In the genomic region with DNA sequence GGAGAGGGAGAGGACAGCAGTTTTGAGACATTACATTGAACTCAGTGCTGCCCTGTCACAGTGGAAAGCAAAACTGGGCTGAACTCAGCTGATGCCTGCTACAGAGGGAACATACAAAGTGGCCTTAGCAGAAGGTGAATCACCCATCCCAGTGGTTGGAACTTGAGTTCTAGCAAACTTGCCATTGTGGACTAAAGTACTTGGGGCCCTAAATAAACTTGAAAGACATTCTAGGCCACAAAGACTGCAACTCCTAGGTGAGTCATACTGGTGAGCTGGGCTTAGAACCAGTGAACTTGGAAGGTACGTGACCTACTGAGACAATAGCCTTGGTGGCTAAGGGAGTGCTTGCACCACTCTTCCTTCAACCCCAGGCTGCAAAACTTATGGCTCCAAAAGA, we compare ENCODE assay signal across 26 cellular contexts.
"Had no signal": no experiment of that assay in that cellular context is flagged by ENCODE, and none has a peak within 500 bp of the region (broad histone marks: within the 10 kb centered on the region; RNA-seq: fewer than 3 reads in every experiment).

No MANE protein-coding gene starts in this region.

- ATAC-seq: activated CD8-positive, alpha-beta T cell treated with anti-CD3 and anti-CD28 coated beads for 36 hours; activated T-cell treated with anti-CD3 and anti-CD28 coated beads, Interleukin-2, amount 50 U/mL, for 4 hours; activated T-helper 17 cell treated with anti-CD3 and anti-CD28 coated beads, Interleukin-2, amount 50 U/mL, for 72 hours; esophagus mucosa; foreskin keratinocyte; natural killer cell treated with Interleukin-12 subunit alpha and Interleukin-12 subunit beta and Interleukin-15 and Interleukin-18, amount 100 ng/mL, for 72 hours; right lobe of liver; stimulated activated naive CD8-positive, alpha-beta T cell treated with anti-CD3 and anti-CD28 coated beads, Interleukin-15, Interleukin-2, amounts not matched to agents 100 U/mL and 50 U/mL, for 24 hours; WTC11 had no signal

- DNase-seq: activated CD4-positive, alpha-beta T cell treated with anti-CD3 and anti-CD28 coated beads for 1 hour; activated CD4-positive, alpha-beta T cell treated with anti-CD3 and anti-CD28 coated beads, Interleukin-2, amount 10 ng/mL, durations not matched to agents 7 days and 5 days; activated CD8-positive, alpha-beta T cell treated with anti-CD3 and anti-CD28 coated beads for 36 hours; activated gamma-delta T cell treated with Interleukin-2 at 50 U/mL for 16 hours; activated naive CD4-positive, alpha-beta T cell treated with anti-CD3 and anti-CD28 coated beads, Interleukin-2, amount 50 U/mL, for 16 hours; activated T-cell treated with anti-CD3 and anti-CD28 coated beads, Interleukin-2, amount 50 U/mL, for 4 hours; amygdala; central memory CD4-positive, alpha-beta T cell; foreskin keratinocyte; left ventricle myocardium inferior; mesendoderm; posterior cingulate gyrus; right lobe of liver; stimulated activated CD4-positive, alpha-beta T cell treated with anti-CD3 and anti-CD28 coated beads, Interleukin-12 subunit alpha, Interleukin-12 subunit beta, amount 100 ng/mL, for 4 hours; stimulated activated CD4-positive, alpha-beta T cell treated with anti-CD3 and anti-CD28 coated beads, Interleukin-4, amount 100 ng/mL, for 1 hour; stimulated activated naive CD8-positive, alpha-beta T cell treated with anti-CD3 and anti-CD28 coated beads, Interleukin-15, Interleukin-2, amounts not matched to agents 100 U/mL and 50 U/mL, for 24 hours; T1000; testis; transverse colon had no signal

- H3K4me3 ChIP-seq: breast epithelium, left ventricle myocardium inferior, lung, right lobe of liver, skin epidermis, testis, transverse colon had no signal
